In genomic region chr11:79006854-79007253, GRCh38 we compare ENCODE assay signal across 19 cellular contexts.
"Had no signal": no experiment of that assay in that cellular context is flagged by ENCODE, and none has a peak within 500 bp of the region (broad histone marks: within the 10 kb centered on the region; RNA-seq: fewer than 3 reads in every experiment).

No MANE protein-coding gene starts in this region.

- DNase-seq: KBM-7, NCI-H1092, NCI-H1105 treated with DMSO at 0.1 percent for 48 hours, NCI-H1417 treated with DMSO at 0.1 percent for 48 hours, NCI-H146, NCI-H1694 treated with DMSO at 0.1 percent for 48 hours, NCI-H1930, NCI-H2081, NCI-H2107, NCI-H2227 treated with DMSO at 0.1 percent for 48 hours, NCI-H510A, NCI-H524 treated with DMSO at 0.1 percent for 48 hours, NCI-H69, NCI-H774, Right ventricle myocardium superior, RPMI8226, SIG-M5, SK-N-SH, SW 1271 had no signal
